19 cellular contexts compared by ENCODE assay signal in genomic region chr9:4547016-4547415, GRCh38. TPM values are rescaled to one million over a fixed set of nuclear protein-coding genes. Genes with fewer than 3 reads are reported as not detected.
DNase-seq lines count a peak whose midpoint lies in the region; ATAC-seq and TF ChIP-seq lines count a peak whose summit lies in the region.
"Had no signal": no experiment of that assay in that cellular context is flagged by ENCODE, and none has a peak within 500 bp of the region (broad histone marks: within the 10 kb centered on the region; RNA-seq: fewer than 3 reads in every experiment).

No MANE protein-coding gene starts in this region.

- no peak overlapping the region for H3K27ac ChIP-seq in Peyer's patch
- H3K27ac ChIP-seq: esophagus squamous epithelium, SJCRH30, transverse colon had no signal

- intact Hi-C loops in activated T-helper 1 cell treated with anti-CD3 and anti-CD28 coated beads, Interleukin-12 subunit alpha, Interleukin-12 subunit beta, Interleukin-2, Interleukin-4 antibody, amounts not matched to agents 30 ng/mL and 10 ng/mL and 1 ng/mL, durations not matched to agents 14 hours and 24 hours and 36 hours (cut with micrococcal nuclease): no loop called here

- DNase-seq in AG10803 (ENCODE audit: low read depth) (peak; percentile 52), LHCN-M2 (ENCODE audit: low read depth) (peak; percentile 23), choroid plexus epithelial cell (ENCODE audit: low read depth) (peak; percentile 85), kidney tubule cell (ENCODE audit: low spot score) (peak; percentile 75), Peyer's patch (no peak), immature natural killer cell (no peak)
- DNase-seq in activated T-helper 1 cell treated with anti-CD3 and anti-CD28 coated beads, Interleukin-12 subunit alpha, Interleukin-12 subunit beta, Interleukin-2, Interleukin-4 antibody, amounts not matched to agents 30 ng/mL and 10 ng/mL and 1 ng/mL, durations not matched to agents 14 hours and 24 hours and 36 hours (ENCODE audit: low spot score): no peak
- DNase-seq: activated CD4-positive, alpha-beta memory T cell treated with anti-CD3 and anti-CD28 coated beads for 36 hours; activated T-cell treated with anti-CD3 and anti-CD28 coated beads, Interleukin-2, amount 50 U/mL, for 72 hours; AML-193; cortex of kidney; DMS153; esophagus squamous epithelium; GOT3; NCI-H1092 treated with DMSO at 0.1 percent for 48 hours; transverse colon had no signal

- peaks cover 0 to 10% (median 8%) of the 10 kb centered on the region in 3 donors for H3K27me3 Mint-ChIP-seq in immature natural killer cell (ENCODE audit: low read depth in 3 of 3)
- H3K27me3 Mint-ChIP-seq in activated T-helper 1 cell treated with anti-CD3 and anti-CD28 coated beads, Interleukin-12 subunit alpha, Interleukin-12 subunit beta, Interleukin-2, Interleukin-4 antibody, amounts not matched to agents 30 ng/mL and 10 ng/mL and 1 ng/mL, durations not matched to agents 14 hours and 24 hours and 36 hours (ENCODE audit: insufficient read depth): no peaks in the 10 kb centered on the region
- H3K27me3 Mint-ChIP-seq: activated CD4-positive, alpha-beta memory T cell treated with anti-CD3 and anti-CD28 coated beads for 36 hours had no signal

- H3K36me3 Mint-ChIP-seq in immature natural killer cell: no peaks in the 10 kb centered on the region
- no peaks in the 10 kb centered on the region for H3K36me3 Mint-ChIP-seq in activated T-helper 1 cell treated with anti-CD3 and anti-CD28 coated beads, Interleukin-12 subunit alpha, Interleukin-12 subunit beta, Interleukin-2, Interleukin-4 antibody, amounts not matched to agents 30 ng/mL and 10 ng/mL and 1 ng/mL, durations not matched to agents 14 hours and 24 hours and 36 hours (ENCODE audit: low read depth)
- H3K36me3 Mint-ChIP-seq: activated CD4-positive, alpha-beta memory T cell treated with anti-CD3 and anti-CD28 coated beads for 36 hours had no signal

- H3K4me1 ChIP-seq in Peyer's patch: no peaks in the 10 kb centered on the region

- TF ChIP-seq POLR2A in Peyer's patch (IDR thresholded peaks at IDR 0.05): no peak

- peaks cover 0 to 9% (median 0%) of the 10 kb centered on the region in 3 donors for H3K36me3 ChIP-seq in Peyer's patch
- H3K36me3 ChIP-seq: esophagus squamous epithelium, SJCRH30, transverse colon had no signal

- ATAC-seq in GM18873 (IDR thresholded peaks at IDR 0.05; ENCODE audit: low FRiP score, unreplicated experiment): no peak
- ATAC-seq: activated T-cell treated with anti-CD3 and anti-CD28 coated beads, Interleukin-2, amount 50 U/mL, for 72 hours had no signal

- no peaks in the 10 kb centered on the region for H3K4me1 Mint-ChIP-seq in immature natural killer cell
- peaks cover 12% of the 10 kb centered on the region for H3K4me1 Mint-ChIP-seq in activated T-helper 1 cell treated with anti-CD3 and anti-CD28 coated beads, Interleukin-12 subunit alpha, Interleukin-12 subunit beta, Interleukin-2, Interleukin-4 antibody, amounts not matched to agents 30 ng/mL and 10 ng/mL and 1 ng/mL, durations not matched to agents 14 hours and 24 hours and 36 hours (ENCODE audit: low read depth)

- no peak overlapping the region for H3K27ac Mint-ChIP-seq in immature natural killer cell
- H3K27ac Mint-ChIP-seq in activated T-helper 1 cell treated with anti-CD3 and anti-CD28 coated beads, Interleukin-12 subunit alpha, Interleukin-12 subunit beta, Interleukin-2, Interleukin-4 antibody, amounts not matched to agents 30 ng/mL and 10 ng/mL and 1 ng/mL, durations not matched to agents 14 hours and 24 hours and 36 hours: no peak overlapping the region
- H3K27ac Mint-ChIP-seq: activated CD4-positive, alpha-beta memory T cell treated with anti-CD3 and anti-CD28 coated beads for 36 hours; activated T-cell treated with anti-CD3 and anti-CD28 coated beads, Interleukin-2, amount 50 U/mL, for 72 hours had no signal

- no peaks in the 10 kb centered on the region for H3K9me3 Mint-ChIP-seq in immature natural killer cell
- no peaks in the 10 kb centered on the region for H3K9me3 Mint-ChIP-seq in activated T-helper 1 cell treated with anti-CD3 and anti-CD28 coated beads, Interleukin-12 subunit alpha, Interleukin-12 subunit beta, Interleukin-2, Interleukin-4 antibody, amounts not matched to agents 30 ng/mL and 10 ng/mL and 1 ng/mL, durations not matched to agents 14 hours and 24 hours and 36 hours
- H3K9me3 Mint-ChIP-seq: activated CD4-positive, alpha-beta memory T cell treated with anti-CD3 and anti-CD28 coated beads for 36 hours had no signal

- H3K9me3 ChIP-seq in Peyer's patch: no peaks in the 10 kb centered on the region
- H3K9me3 ChIP-seq: esophagus squamous epithelium, SJCRH30, transverse colon had no signal

- H3K4me3 ChIP-seq in AG10803 (ENCODE audit: low read length): no peak overlapping the region
- H3K4me3 ChIP-seq in choroid plexus epithelial cell (ENCODE audit: low read depth, low read length): no peak overlapping the region
- H3K4me3 ChIP-seq in Peyer's patch: no peak overlapping the region
- H3K4me3 ChIP-seq: esophagus squamous epithelium, SJCRH30, transverse colon had no signal

- TF ChIP-seq CTCF in AG10803 (conservative IDR thresholded peaks at IDR 0.05; ENCODE audit: low read length) (no peak), choroid plexus epithelial cell (conservative IDR thresholded peaks at IDR 0.05; ENCODE audit: low read depth, low read length) (no peak), Peyer's patch (IDR thresholded peaks at IDR 0.05) (no peak)

- H3K27me3 ChIP-seq in Peyer's patch: no peaks in the 10 kb centered on the region
- H3K27me3 ChIP-seq: esophagus squamous epithelium, SJCRH30, transverse colon had no signal

- no peak overlapping the region for H3K4me3 Mint-ChIP-seq in immature natural killer cell
- no peak overlapping the region for H3K4me3 Mint-ChIP-seq in activated T-helper 1 cell treated with anti-CD3 and anti-CD28 coated beads, Interleukin-12 subunit alpha, Interleukin-12 subunit beta, Interleukin-2, Interleukin-4 antibody, amounts not matched to agents 30 ng/mL and 10 ng/mL and 1 ng/mL, durations not matched to agents 14 hours and 24 hours and 36 hours
- H3K4me3 Mint-ChIP-seq: activated CD4-positive, alpha-beta memory T cell treated with anti-CD3 and anti-CD28 coated beads for 36 hours; activated T-cell treated with anti-CD3 and anti-CD28 coated beads, Interleukin-2, amount 50 U/mL, for 72 hours had no signal

RNA-seq across cellular contexts. Expression of gene SLC1A1, which starts 56.7 kb away (rescaled TPM):
- total RNA-seq in LHCN-M2 (2014; rRNA removed) (3.7 and 6.2 TPM in 2 replicates), Peyer's patch (100 to 1,000 TPM in 2 of 4 donors, 10 to 100 TPM in 1, 1 to 10 TPM in 1; 5.0 to 357 (median 145) TPM)
- polyA plus RNA-seq in LHCN-M2 (2012): 1.3 TPM
- polyA plus RNA-seq in immature natural killer cell: under 1 TPM in 1 of 3 donors, not detected in 2; 0.13 TPM
- 0.05 TPM in 1 of 2 replicates, not detected in the other for total RNA-seq in activated T-helper 1 cell treated with anti-CD3 and anti-CD28 coated beads, Interleukin-12 subunit alpha, Interleukin-12 subunit beta, Interleukin-2, Interleukin-4 antibody, amounts not matched to agents 30 ng/mL and 10 ng/mL and 1 ng/mL, durations not matched to agents 14 hours and 24 hours and 36 hours
- total RNA-seq: activated CD4-positive, alpha-beta memory T cell treated with anti-CD3 and anti-CD28 coated beads for 36 hours; SJCRH30; skeletal muscle tissue had no signal

Comparison
In these comparisons a context has a peak if more than half of its experiments do, and no peak if none do; other contexts are left out.
1. DNase-seq: peak in AG10803 (single experiment), LHCN-M2 (single experiment), choroid plexus epithelial cell (single experiment) and kidney tubule cell (single experiment); none in Peyer's patch (0 of 3), immature natural killer cell (0 of 3) and activated T-helper 1 cell treated with anti-CD3 and anti-CD28 coated beads, Interleukin-12 subunit alpha, Interleukin-12 subunit beta, Interleukin-2, Interleukin-4 antibody, amounts not matched to agents 30 ng/mL and 10 ng/mL and 1 ng/mL, durations not matched to agents 14 hours and 24 hours and 36 hours (single experiment).